9 cellular contexts compared by ENCODE assay signal in the genomic region with DNA sequence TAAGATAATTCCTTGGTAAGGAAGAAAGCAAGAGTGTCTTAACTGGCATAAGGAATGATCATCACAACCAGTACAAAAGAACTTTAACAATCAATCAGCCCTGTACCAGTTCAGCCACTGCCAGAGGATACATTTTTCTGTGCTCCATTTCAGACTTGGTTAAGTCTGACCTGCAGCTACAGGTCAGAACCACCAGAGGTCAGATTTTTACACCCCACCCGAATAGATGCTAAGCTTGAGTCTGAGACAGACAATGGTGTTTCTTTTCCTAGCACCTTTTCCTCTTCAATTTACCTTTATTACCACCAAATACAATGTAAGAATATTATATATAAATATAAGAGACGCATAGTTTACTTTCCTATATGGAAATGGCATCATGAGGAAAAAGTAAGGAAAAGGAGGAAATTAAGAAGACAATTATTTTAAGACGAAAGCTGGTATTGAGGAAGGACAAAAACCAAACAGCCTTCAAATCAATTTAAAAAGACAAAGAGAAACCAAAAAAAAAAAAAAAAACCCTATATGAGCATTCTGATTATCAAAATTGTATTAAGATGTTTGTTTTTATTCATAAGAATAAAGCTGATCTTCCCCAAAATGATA.
DNase-seq lines count a peak whose midpoint lies in the region; ATAC-seq and TF ChIP-seq lines count a peak whose summit lies in the region.
"Had no signal": no experiment of that assay in that cellular context is flagged by ENCODE, and none has a peak within 500 bp of the region (broad histone marks: within the 10 kb centered on the region; RNA-seq: fewer than 3 reads in every experiment).

No MANE protein-coding gene starts in this region.

- H3K36me3 ChIP-seq in prostate gland = no peaks in the 10 kb centered on the region

- ATAC-seq in natural killer cell (peak in 1 of 3 donors; percentile 45), GM21619 (IDR thresholded peaks at IDR 0.05; ENCODE audit: unreplicated experiment) (peak; percentile 86), foreskin keratinocyte (peak; percentile 75)
- no peak for ATAC-seq in natural killer cell treated with Interleukin-12 subunit alpha and Interleukin-12 subunit beta and Interleukin-15 and Interleukin-18, amount 100 ng/mL, for 72 hours

- TF ChIP-seq CTCF in natural killer cell (IDR thresholded peaks at IDR 0.05) (peak; percentile 36), HL-60 (IDR thresholded peaks at IDR 0.05; ENCODE audit: insufficient read depth, low read length) (peak; percentile 63), foreskin keratinocyte (conservative IDR thresholded peaks at IDR 0.05) (peak; percentile 85), prostate gland (IDR thresholded peaks at IDR 0.05) (peak in 3 of 4 experiments; percentile 46 to 62 (median 57))

- no peak overlapping the region for H3K27ac ChIP-seq in HL-60 (replicated peaks)
- no peak overlapping the region for H3K27ac ChIP-seq in foreskin keratinocyte
- H3K27ac ChIP-seq in prostate gland = no peak overlapping the region

- H3K27me3 ChIP-seq in HL-60 (ENCODE audit: insufficient read depth, poor library complexity, severe bottlenecking) (peaks cover 2% of the 10 kb centered on the region), foreskin keratinocyte (no peaks in the 10 kb centered on the region), prostate gland (replicated peaks; ENCODE audit: insufficient read depth) (no peaks in the 10 kb centered on the region)

- no peaks in the 10 kb centered on the region for H3K9me3 ChIP-seq in prostate gland

- H3K4me1 ChIP-seq in foreskin keratinocyte (peaks cover 4% of the 10 kb centered on the region), prostate gland (replicated peaks) (no peaks in the 10 kb centered on the region)

- peaks cover 8% of the 10 kb centered on the region in 2 donors for H3K27me3 Mint-ChIP-seq in natural killer cell (ENCODE audit: low read depth in 2 of 2)
- H3K27me3 Mint-ChIP-seq in natural killer cell treated with Interleukin-12 subunit alpha and Interleukin-12 subunit beta and Interleukin-15 and Interleukin-18, amount 100 ng/mL, for 72 hours = peaks cover 10 to 16% of the 10 kb centered on the region in 2 donors

- WGBS in prostate gland = 48% methylated on average over 3 of the region's 3 CpGs

- TF ChIP-seq POLR2A in prostate gland (IDR thresholded peaks at IDR 0.05) = no peak

- H3K27ac Mint-ChIP-seq in natural killer cell = no peak overlapping the region
- H3K27ac Mint-ChIP-seq in natural killer cell treated with Interleukin-12 subunit alpha and Interleukin-12 subunit beta and Interleukin-15 and Interleukin-18, amount 100 ng/mL, for 72 hours = no peak overlapping the region
- H3K27ac Mint-ChIP-seq: immature natural killer cell had no signal

- no peaks in the 10 kb centered on the region for H3K36me3 Mint-ChIP-seq in natural killer cell
- H3K36me3 Mint-ChIP-seq in natural killer cell treated with Interleukin-12 subunit alpha and Interleukin-12 subunit beta and Interleukin-15 and Interleukin-18, amount 100 ng/mL, for 72 hours = no peaks in the 10 kb centered on the region
- H3K36me3 Mint-ChIP-seq: immature natural killer cell had no signal

- intact Hi-C loops in natural killer cell (cut with micrococcal nuclease) (loop anchor here (5.0 kb wide), 2 partner anchors 431 to 706 kb away; no protein-coding TSS in a partner anchor), prostate gland (cut with DNase I) (loop anchor here (2.0 to 5.0 kb wide), 2 partner anchors 356 to 430 kb away; no protein-coding TSS in a partner anchor)

- no peaks in the 10 kb centered on the region for H3K4me1 Mint-ChIP-seq in natural killer cell
- no peaks in the 10 kb centered on the region for H3K4me1 Mint-ChIP-seq in natural killer cell treated with Interleukin-12 subunit alpha and Interleukin-12 subunit beta and Interleukin-15 and Interleukin-18, amount 100 ng/mL, for 72 hours (ENCODE audit: low read depth in 2 of 2)
- H3K4me1 Mint-ChIP-seq: immature natural killer cell had no signal

- H3K9me3 Mint-ChIP-seq in natural killer cell = no peaks in the 10 kb centered on the region
- no peaks in the 10 kb centered on the region for H3K9me3 Mint-ChIP-seq in natural killer cell treated with Interleukin-12 subunit alpha and Interleukin-12 subunit beta and Interleukin-15 and Interleukin-18, amount 100 ng/mL, for 72 hours

- DNase-seq in natural killer cell (no peak), HL-60 (ENCODE audit: low read depth in 1 of 2, low spot score in 1 of 2) (peak; percentile 6 to 10), SKM-1 (lab: John Stamatoyannopoulos, UW; ENCODE audit: unreplicated experiment) (peak; percentile 55), foreskin keratinocyte (peak; percentile 8 to 34), prostate gland (ENCODE audit: low spot score) (no peak)
- DNase-seq in natural killer cell treated with Interleukin-12 subunit alpha and Interleukin-12 subunit beta and Interleukin-15 and Interleukin-18, amount 100 ng/mL, for 72 hours (ENCODE audit: low spot score) = no peak
- no peak for DNase-seq in stimulated activated naive CD4-positive, alpha-beta T cell treated with Interleukin-2 at 50 U/mL for 16 hours (lab: John Stamatoyannopoulos, UW)

- no peak overlapping the region for H3K4me3 ChIP-seq in HL-60 (replicated peaks; ENCODE audit: insufficient read depth, low read length)
- H3K4me3 ChIP-seq in prostate gland = no peak overlapping the region

- no peak overlapping the region for H3K4me3 Mint-ChIP-seq in natural killer cell
- no peak overlapping the region for H3K4me3 Mint-ChIP-seq in natural killer cell treated with Interleukin-12 subunit alpha and Interleukin-12 subunit beta and Interleukin-15 and Interleukin-18, amount 100 ng/mL, for 72 hours
- H3K4me3 Mint-ChIP-seq: immature natural killer cell had no signal

Comparison
In these comparisons a context has a peak if more than half of its experiments do, and no peak if none do; other contexts are left out.
1. ATAC-seq: peak in GM21619 (single experiment) and foreskin keratinocyte (single experiment); none in natural killer cell treated with Interleukin-12 subunit alpha and Interleukin-12 subunit beta and Interleukin-15 and Interleukin-18, amount 100 ng/mL, for 72 hours (0 of 2).
2. DNase-seq: peak in HL-60 (2 of 2), SKM-1 (single experiment) and foreskin keratinocyte (2 of 2); none in natural killer cell (single experiment), natural killer cell treated with Interleukin-12 subunit alpha and Interleukin-12 subunit beta and Interleukin-15 and Interleukin-18, amount 100 ng/mL, for 72 hours (single experiment), prostate gland (single experiment) and stimulated activated naive CD4-positive, alpha-beta T cell treated with Interleukin-2 at 50 U/mL for 16 hours (single experiment).
3. Peak in every context shown above with its lines, with median percentiles within 50 percentile points of each other: CTCF ChIP-seq.